Comparison of ENCODE assay signal across 7 cellular contexts in genomic region chr12:65742481-65742971, GRCh38.
DNase-seq lines count a peak whose midpoint lies in the region; ATAC-seq and TF ChIP-seq lines count a peak whose summit lies in the region.

No MANE protein-coding gene starts in this region.

- peak overlapping the region; percentile 86 for H2BK5ac ChIP-seq in IMR-90 (ENCODE audit: low read depth, low read length, poor library complexity, severe bottlenecking)

- H3K27ac ChIP-seq in IMR-90 (ENCODE audit: insufficient read depth, low read length), result peak overlapping the region; percentile 42; the same call in 1 of the 2 replicates
- H3K27ac ChIP-seq in mammary epithelial cell (ENCODE audit: insufficient read depth, low read depth, low read length), result no peak overlapping the region
- no peak overlapping the region for H3K27ac ChIP-seq in subcutaneous abdominal adipose tissue (ENCODE audit: low read depth, low read length)

- peak overlapping the region; percentile 41 for H3K9ac ChIP-seq in IMR-90 (ENCODE audit: low read depth, low read length)
- H3K9ac ChIP-seq in mammary epithelial cell (ENCODE audit: insufficient read depth, low read length), result no peak overlapping the region
- H3K9ac ChIP-seq in subcutaneous abdominal adipose tissue (ENCODE audit: low read length in 5 of 5), result no peak overlapping the region

- BruUV-seq in IMR-90 (replicated peaks; lab: Mats Ljungman, UMichigan), result no TSS peak
- no TSS peak for BruUV-seq in mammary epithelial cell (replicated peaks; lab: Mats Ljungman, UMichigan)

- peaks cover 2% of the 10 kb centered on the region; the same call in 1 of the 2 replicates for H3K4me1 ChIP-seq in IMR-90 (ENCODE audit: control insufficient read depth, insufficient read depth, low read length)
- H3K4me1 ChIP-seq in mammary epithelial cell (ENCODE audit: insufficient read depth, low read length), result peaks cover 14% of the 10 kb centered on the region
- peaks cover 0 to 22% (median 18%) of the 10 kb centered on the region in 5 donors for H3K4me1 ChIP-seq in subcutaneous abdominal adipose tissue (ENCODE audit: control insufficient read depth in 5 of 5, insufficient read depth in 5 of 5, low read length in 5 of 5)

- peak overlapping the region; percentile 67; the same call in 1 of the 2 replicates for H2BK120ac ChIP-seq in IMR-90 (ENCODE audit: low read depth, low read length)

- H3K36me3 ChIP-seq in IMR-90 (ENCODE audit: control insufficient read depth, insufficient read depth, low read length), result no peaks in the 10 kb centered on the region
- no peaks in the 10 kb centered on the region for H3K36me3 ChIP-seq in mammary epithelial cell (ENCODE audit: insufficient read depth, low read length)
- H3K36me3 ChIP-seq in subcutaneous abdominal adipose tissue (ENCODE audit: control insufficient read depth in 5 of 5, insufficient read depth in 5 of 5, low read length in 5 of 5), result no peaks in the 10 kb centered on the region

- H4K5ac ChIP-seq in IMR-90 (ENCODE audit: low read depth, low read length), result peak overlapping the region; percentile 6

- CTCF ChIA-PET in IMR-90 (lab: Yijun Ruan, JAX) (interaction anchor here (1.3 kb wide), 1 partner anchor 140 kb away, joined by 3 read pairs; no protein-coding TSS in a partner anchor), mammary epithelial cell (lab: Charles Lee; ENCODE audit: low non-redundant PET) (no interaction called here)

- H3K79me1 ChIP-seq in IMR-90 (ENCODE audit: low read depth in 1 of 2, low read length in 2 of 2), result peaks cover 0 to 19% of the 10 kb centered on the region in 2 experiments; a peak in 2 of 4 replicates

- H2AFZ ChIP-seq in IMR-90 (replicated peaks; ENCODE audit: low read length, poor library complexity) (peak overlapping the region; percentile 99), mammary epithelial cell (ENCODE audit: low read depth, low read length) (peak overlapping the region; percentile 98)

- TF ChIP-seq POLR2A in IMR-90 (IDR thresholded peaks at IDR 0.05; ENCODE audit: low read depth, low read length), result no peak

- TF ChIP-seq RAD21 in IMR-90 (IDR thresholded peaks at IDR 0.05; ENCODE audit: low read length), result no peak

- H2AK9ac ChIP-seq in IMR-90 (replicated peaks; ENCODE audit: low read depth, low read length, poor library complexity), result peak overlapping the region; percentile 98

- H3K4me2 ChIP-seq in IMR-90 (ENCODE audit: low read depth, low read length) (peak overlapping the region; percentile 72), mammary epithelial cell (ENCODE audit: insufficient read depth, low read depth, low read length) (peak overlapping the region; percentile 100)

- peak overlapping the region; percentile 83 for H3K4me3 ChIP-seq in IMR-90 (ENCODE audit: insufficient read depth, low read depth, low read length)
- peak overlapping the region in 2 of 3 experiments; percentile 77 to 90 for H3K4me3 ChIP-seq in mammary epithelial cell (replicated peaks in 1 of 3; ENCODE audit: insufficient read depth in 1 of 3, low read depth in 2 of 3, low read length in 3 of 3)
- H3K4me3 ChIP-seq in subcutaneous abdominal adipose tissue (ENCODE audit: low read depth in 1 of 5, low read length in 5 of 5), result peak overlapping the region; percentile 35 to 80 (median 64)

- H3K14ac ChIP-seq in IMR-90 (replicated peaks; ENCODE audit: low read depth, low read length), result peak overlapping the region; percentile 74

- no peaks in the 10 kb centered on the region for H3K79me2 ChIP-seq in mammary epithelial cell (ENCODE audit: insufficient read depth, low read length)

- WGBS in IMR-90 (ENCODE audit: extremely low coverage in 2 of 2, insufficient read length in 1 of 2), 2 experiments, result 7% methylated on average over 3 of the region's 36 CpGs; no CpG with 5 or more reads in 1 of the 2 experiments
- WGBS in mammary epithelial cell (ENCODE audit: low coverage, missing lambda C conversion rate), result 61% methylated on average over 12 of the region's 36 CpGs

- DNase-seq in IMR-90, result peak; percentile 44
- no peak for DNase-seq in mammary epithelial cell
- peak; percentile 45 for DNase-seq in iris pigment epithelial cell (ENCODE audit: low read depth)
- DNase-seq in HPDE6-E6E7 (ENCODE audit: extremely low spot score), result no peak
- no peak for DNase-seq in KG1 (lab: John Stamatoyannopoulos, UW)

- ATAC-seq in IMR-90 (ENCODE audit: low read depth), result peak; percentile 9
- no peak for ATAC-seq in GM19397 (IDR thresholded peaks at IDR 0.05; ENCODE audit: unreplicated experiment)

- H3K9me3 ChIP-seq in IMR-90 (ENCODE audit: control insufficient read depth, insufficient read depth, low read length), result no peaks in the 10 kb centered on the region
- no peaks in the 10 kb centered on the region for H3K9me3 ChIP-seq in mammary epithelial cell (replicated peaks; ENCODE audit: insufficient read depth, low read length)
- H3K9me3 ChIP-seq in subcutaneous abdominal adipose tissue (ENCODE audit: control insufficient read depth in 5 of 5, low read length in 5 of 5), result no peaks in the 10 kb centered on the region

- H2BK15ac ChIP-seq in IMR-90 (ENCODE audit: low read depth, low read length), result 0 out of 3 replicates have a peak overlapping the region, but pooled peaks have one; percentile 9

- H4K91ac ChIP-seq in IMR-90 (ENCODE audit: insufficient read depth, low read depth, low read length), result peak overlapping the region; percentile 16; the same call in 1 of the 2 replicates

- in situ Hi-C loops in IMR-90 (cut with MboI; ENCODE audit: low sequenced_read_pairs) (no loop called here), mammary epithelial cell (cut with MboI; ENCODE audit: low sequenced_read_pairs in 2 of 2) (no loop called here)

- dilution Hi-C loops in IMR-90 (cut with HindIII; ENCODE audit: low sequenced_read_pairs, unreplicated experiment) (no loop called here), mammary epithelial cell (cut with HindIII; ENCODE audit: low sequenced_read_pairs) (no loop called here)

- peak overlapping the region; percentile 1; the same call in 1 of the 2 replicates for H3K18ac ChIP-seq in IMR-90 (ENCODE audit: low read depth, low read length)

- peak overlapping the region; percentile 68 for H3K23ac ChIP-seq in IMR-90 (ENCODE audit: low read depth, low read length)

- H3K56ac ChIP-seq in IMR-90 (ENCODE audit: extremely low read depth, insufficient read depth, low read length), result no peak overlapping the region

- H3K27me3 ChIP-seq in IMR-90 (ENCODE audit: control insufficient read depth, insufficient read depth, low read length) (no peaks in the 10 kb centered on the region), mammary epithelial cell (ENCODE audit: insufficient read depth, low read length) (no peaks in the 10 kb centered on the region), subcutaneous abdominal adipose tissue (ENCODE audit: control insufficient read depth in 5 of 5, insufficient read depth in 4 of 5, low read length in 5 of 5) (peaks cover 0 to 7% (median 4%) of the 10 kb centered on the region in 5 donors)

- H4K8ac ChIP-seq in IMR-90 (ENCODE audit: low read depth in 2 of 2, low read length in 2 of 2), result peak overlapping the region in 1 of 2 experiments; percentile 90; a peak in 2 of 4 replicates

- TF ChIP-seq CTCF in IMR-90 (conservative IDR thresholded peaks at IDR 0.05; ENCODE audit: low read depth, low read length), result no peak; the same call in 1 of the 2 replicates
- no peak for TF ChIP-seq CTCF in mammary epithelial cell (conservative IDR thresholded peaks at IDR 0.05 in 1 of 2, IDR thresholded peaks at IDR 0.05 in 1 of 2; ENCODE audit: extremely low read depth in 1 of 2, insufficient read depth in 1 of 2, low read depth in 1 of 2, low read length in 2 of 2)

- intact Hi-C loops in IMR-90 (cut with micrococcal nuclease) (loop anchor here (2.0 to 10.0 kb wide), 4 partner anchors 82 to 438 kb away; partner anchors contain the start of gene HMGA2), mammary epithelial cell (cut with micrococcal nuclease) (loop anchor here (2.0 kb wide), 1 partner anchor 22 kb away; no protein-coding TSS in a partner anchor)

- H4K20me1 ChIP-seq in IMR-90 (ENCODE audit: insufficient read depth, low read length), result no peaks in the 10 kb centered on the region
- no peaks in the 10 kb centered on the region for H4K20me1 ChIP-seq in mammary epithelial cell (ENCODE audit: insufficient read depth, low read length)

- POLR2A ChIA-PET in IMR-90 (lab: Charles Lee; ENCODE audit: unreplicated experiment), result no interaction called here

- no peaks in the 10 kb centered on the region for H3K9me1 ChIP-seq in IMR-90 (ENCODE audit: insufficient read depth, low read length)

- H2AK5ac ChIP-seq in IMR-90 (ENCODE audit: low read depth, low read length), result no peak overlapping the region

- H3K4ac ChIP-seq in IMR-90 (ENCODE audit: low read depth, low read length), result peak overlapping the region; percentile 59

- H2BK20ac ChIP-seq in IMR-90 (ENCODE audit: low read depth, low read length), result peak overlapping the region; percentile 60; the same call in 1 of the 2 replicates

TF ChIP-seq in IMR-90, 13 proteins besides CTCF, POLR2A, EP300 and RAD21 (continues in another document):
- TF ChIP-seq ELK1 (IDR thresholded peaks at IDR 0.05; ENCODE audit: borderline replicate concordance, low read depth, low read length) (no peak), BHLHE40 (IDR thresholded peaks at IDR 0.05; ENCODE audit: low read depth, low read length) (0 out of 2 replicates have a peak, but pooled peaks have one; percentile 37), MAFK (IDR thresholded peaks at IDR 0.05; ENCODE audit: low read depth, low read length) (no peak), NFE2L2 (IDR thresholded peaks at IDR 0.05; ENCODE audit: low read depth, low read length) (no peak), CEBPB (IDR thresholded peaks at IDR 0.05; ENCODE audit: low read depth, low read length) (no peak), CHD1 (IDR thresholded peaks at IDR 0.05; ENCODE audit: low read depth, low read length) (no peak), USF2 (IDR thresholded peaks at IDR 0.05; ENCODE audit: low read depth, low read length) (no peak), RFX5 (IDR thresholded peaks at IDR 0.05; ENCODE audit: low read depth, low read length) (no peak), FOS (IDR thresholded peaks at IDR 0.05; ENCODE audit: low read depth, low read length) (no peak)

Comparison
In these comparisons a context has a peak if more than half of its experiments do, and no peak if none do; other contexts are left out.
1. DNase-seq: peak in IMR-90 (single experiment) and iris pigment epithelial cell (single experiment); none in mammary epithelial cell (single experiment), HPDE6-E6E7 (single experiment) and KG1 (single experiment).
2. Peak in every context shown above with its lines, with median percentiles within 50 percentile points of each other: H3K4me3 ChIP-seq.